9 cellular contexts compared by ENCODE assay signal in the genomic region with DNA sequence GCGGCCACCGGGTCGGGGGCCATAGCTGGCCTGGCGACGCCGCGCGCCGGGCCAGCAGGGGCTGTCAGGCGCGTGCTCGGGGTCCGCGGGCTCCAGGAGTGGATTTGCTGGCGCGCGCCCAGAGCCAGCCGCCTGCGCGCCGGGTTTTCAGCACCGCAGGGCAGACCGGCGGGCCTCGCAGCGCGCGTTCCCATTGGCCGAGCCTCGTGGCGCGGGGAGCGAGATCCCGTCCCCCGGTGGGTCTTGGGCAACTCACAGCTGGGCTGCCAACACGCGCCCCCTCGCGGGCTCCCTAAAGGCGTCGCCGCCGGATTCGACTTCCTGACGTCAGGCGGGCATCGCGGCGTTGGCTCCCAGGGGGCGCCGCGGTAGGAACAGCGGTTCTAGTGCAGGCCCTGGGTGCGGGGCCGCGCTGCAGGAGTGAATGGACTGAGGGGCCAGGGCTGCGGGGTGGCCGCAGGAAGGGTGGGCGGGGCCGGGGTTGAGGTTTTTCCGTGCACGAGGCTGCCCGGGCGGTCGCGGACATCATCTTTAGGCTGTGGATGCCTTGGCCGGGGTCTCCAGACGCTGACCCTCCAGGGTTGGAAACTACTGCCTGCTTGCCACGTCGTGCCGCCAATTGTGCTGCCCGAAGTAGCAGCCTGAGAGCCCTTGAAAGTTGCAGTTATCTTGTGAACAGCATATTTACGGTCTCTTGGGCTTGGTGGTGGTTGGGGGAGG. TPM values are rescaled to one million over a fixed set of nuclear protein-coding genes. Genes with fewer than 3 reads are reported as not detected.
DNase-seq lines count a peak whose midpoint lies in the region; ATAC-seq and FAIRE-seq lines count a peak whose summit lies in the region.
"Had no signal": no experiment of that assay in that cellular context is flagged by ENCODE, and none has a peak within 500 bp of the region (broad histone marks: within the 10 kb centered on the region; RNA-seq: fewer than 3 reads in every experiment).

A gene (minus strand): TSS at position 268 of the 720 bp plus-strand sequence. CDS start 74 bp downstream, at position 194.

- in situ Hi-C loops in endometrial microvascular endothelial cells (cut with HindIII; ENCODE audit: inconsistent ontology term, low pct_unique_long_range_greater_than_20kb, low sequenced_read_pairs): loop anchor here (10.0 kb wide), 1 partner anchor 68 kb away; no protein-coding TSS in a partner anchor

- DNase-seq in CD1c-positive myeloid dendritic cell (ENCODE audit: extremely low spot score) (peak; percentile 98), HTR-8/SVneo (ENCODE audit: insufficient read length, low spot score) (peak; percentile 91), NOMO-1 treated with DMSO at 0.1 percent for 48 hours (lab: John Stamatoyannopoulos, UW; ENCODE audit: unreplicated experiment) (peak; percentile 97), mesenteric fat pad (ENCODE audit: low spot score) (peak; percentile 96)
- DNase-seq in activated CD8-positive, alpha-beta memory T cell treated with anti-CD3 and anti-CD28 coated beads, Interleukin-2, amount 50 U/mL, for 4 hours: peak; percentile 74
- peak; percentile 50 to 52 for DNase-seq in stimulated activated CD8-positive, alpha-beta memory T cell treated with anti-CD3 and anti-CD28 coated beads, Interleukin-15, amount 100 ng/mL, for 4 hours (ENCODE audit: low read depth in 2 of 2)

- ATAC-seq in GM19438 (IDR thresholded peaks at IDR 0.05; ENCODE audit: low read depth, unreplicated experiment): peak; percentile 49

- FAIRE-seq in HTR-8/SVneo (lab: Jason Lieb, UNC): no peak
- FAIRE-seq: endometrium had no signal

RNA-seq across cellular contexts. Expression of the gene that starts here (rescaled TPM):
- total RNA-seq in endometrial microvascular endothelial cells (ENCODE audit: inconsistent ontology term): 40.0 TPM
- 36.3 TPM for total RNA-seq in mesenteric fat pad

Comparison
In these comparisons a context has a peak if more than half of its experiments do, and no peak if none do; other contexts are left out.
1. Peak in every context shown above with its lines: DNase-seq and ATAC-seq.